ENCODE assay signal across 15 cellular contexts in genomic region chr3:4813855-4814254, GRCh38.
DNase-seq lines count a peak whose midpoint lies in the region; ATAC-seq and TF ChIP-seq lines count a peak whose summit lies in the region.
"Had no signal": no experiment of that assay in that cellular context is flagged by ENCODE, and none has a peak within 500 bp of the region (broad histone marks: within the 10 kb centered on the region; RNA-seq: fewer than 3 reads in every experiment).

No MANE protein-coding gene starts in this region.

- H3K36me3 ChIP-seq in GM23338 (ENCODE audit: insufficient read depth): no peaks in the 10 kb centered on the region
- H3K36me3 ChIP-seq in PC-9 (ENCODE audit: low read depth): no peaks in the 10 kb centered on the region
- peaks cover 0 to 66% (median 5%) of the 10 kb centered on the region in 3 donors for H3K36me3 ChIP-seq in esophagus squamous epithelium
- H3K36me3 ChIP-seq in neutrophil: peaks cover 5% of the 10 kb centered on the region
- H3K36me3 ChIP-seq: SJSA1 had no signal

- peak overlapping the region; percentile 43; the same call in 1 of the 2 replicates for H2AFZ ChIP-seq in GM23338
- H2AFZ ChIP-seq in PC-9: no peak overlapping the region

- no peak for TF ChIP-seq CTCF in GM23338 (conservative IDR thresholded peaks at IDR 0.05; ENCODE audit: low read depth in 2 of 2)
- no peak for TF ChIP-seq CTCF in PC-9 (conservative IDR thresholded peaks at IDR 0.05)
- no peak for TF ChIP-seq CTCF in esophagus squamous epithelium (IDR thresholded peaks at IDR 0.05)
- no peak for TF ChIP-seq CTCF in neutrophil (IDR thresholded peaks at IDR 0.05)

- H3K36me3 Mint-ChIP-seq in GM23338 (ENCODE audit: low read depth): peaks cover 33% of the 10 kb centered on the region

- peaks cover 7% of the 10 kb centered on the region for H3K27me3 Mint-ChIP-seq in GM23338 (ENCODE audit: insufficient read depth, low read depth, poor library complexity)

- H4K20me1 ChIP-seq in GM23338 (replicated peaks; ENCODE audit: insufficient read depth) (no peaks in the 10 kb centered on the region), PC-9 (ENCODE audit: insufficient read depth) (no peaks in the 10 kb centered on the region)

- H3K9me2 ChIP-seq in GM23338 (ENCODE audit: insufficient read depth) (no peaks in the 10 kb centered on the region), PC-9 (ENCODE audit: insufficient read depth) (no peaks in the 10 kb centered on the region)

- no peaks in the 10 kb centered on the region for H3F3A ChIP-seq in GM23338 (replicated peaks; ENCODE audit: low read depth)
- no peaks in the 10 kb centered on the region for H3F3A ChIP-seq in PC-9 (ENCODE audit: insufficient read depth, low read depth)

- no peak overlapping the region for H3K27ac ChIP-seq in GM23338 (ENCODE audit: low read depth)
- no peak overlapping the region for H3K27ac ChIP-seq in PC-9
- peak overlapping the region; percentile 41 to 74 (median 61) for H3K27ac ChIP-seq in esophagus squamous epithelium
- H3K27ac ChIP-seq in neutrophil: no peak overlapping the region
- H3K27ac ChIP-seq: psoas muscle, SJSA1 had no signal

- peak overlapping the region; percentile 92; the same call in 1 of the 2 replicates for H3K27ac Mint-ChIP-seq in GM23338

- no peak overlapping the region for H3K4me3 Mint-ChIP-seq in GM23338
- H3K4me3 Mint-ChIP-seq: activated T-cell treated with anti-CD3 and anti-CD28 coated beads, Interleukin-2, amount 50 U/mL, for 4 hours had no signal

- CTCF ChIA-PET in PC-9 (lab: Charles Lee): no interaction called here

- intact Hi-C loops in PC-9 (cut with micrococcal nuclease; ENCODE audit: unreplicated experiment) (no loop called here), esophagus squamous epithelium (cut with DNase I) (no loop called here)

- H3K4me1 ChIP-seq in GM23338 (ENCODE audit: insufficient read depth) (no peaks in the 10 kb centered on the region; the same call in 1 of the 2 replicates), PC-9 (replicated peaks; ENCODE audit: insufficient read depth) (no peaks in the 10 kb centered on the region), esophagus squamous epithelium (peaks cover 0 to 26% (median 0%) of the 10 kb centered on the region in 3 donors), neutrophil (ENCODE audit: control insufficient read depth in 1 of 2, insufficient read depth in 1 of 2, low read depth in 1 of 2, low read length in 1 of 2) (peaks cover 13 to 14% of the 10 kb centered on the region in 2 experiments)
- H3K4me1 ChIP-seq: SJSA1 had no signal

- BruUV-seq in PC-9 (replicated peaks; lab: Mats Ljungman, UMichigan): TSS peak; percentile 88

- ATAC-seq in GM23338: no peak
- ATAC-seq: activated T-cell treated with anti-CD3 and anti-CD28 coated beads, Interleukin-2, amount 50 U/mL, for 4 hours had no signal

- POLR2A ChIA-PET in PC-9 (lab: Charles Lee; ENCODE audit: unreplicated experiment): no interaction called here

- no peak for TF ChIP-seq POLR2A in esophagus squamous epithelium (IDR thresholded peaks at IDR 0.05)

- WGBS in esophagus squamous epithelium, 2 donors: 74 to 92% methylated on average over 5 of the region's 5 CpGs

- no peaks in the 10 kb centered on the region for H3K79me2 ChIP-seq in GM23338 (replicated peaks; ENCODE audit: insufficient read depth)
- no peaks in the 10 kb centered on the region for H3K79me2 ChIP-seq in PC-9 (ENCODE audit: low read depth)

- H3K4me3 ChIP-seq in GM23338 (no peak overlapping the region), PC-9 (no peak overlapping the region), esophagus squamous epithelium (no peak overlapping the region), neutrophil (ENCODE audit: low read depth in 1 of 2, low read length in 1 of 2) (peak overlapping the region; percentile 40 to 52)
- H3K4me3 ChIP-seq: psoas muscle, SJSA1 had no signal

- no peak overlapping the region for H3K4me2 ChIP-seq in GM23338
- no peak overlapping the region for H3K4me2 ChIP-seq in PC-9

- H3K9me3 ChIP-seq in PC-9 (ENCODE audit: insufficient read depth, low read depth) (peaks cover 4% of the 10 kb centered on the region; the same call in 1 of the 2 replicates), esophagus squamous epithelium (peaks cover 0 to 7% (median 0%) of the 10 kb centered on the region in 3 donors), neutrophil (no peaks in the 10 kb centered on the region)
- H3K9me3 ChIP-seq: psoas muscle, SJSA1 had no signal

- no peak for DNase-seq in GM23338 (ENCODE audit: low spot score)
- DNase-seq in PC-9: no peak
- DNase-seq in esophagus squamous epithelium (lab: John Stamatoyannopoulos, UW): no peak
- DNase-seq in D341Med (ENCODE audit: low spot score): no peak
- DNase-seq in DMS79 treated with DMSO at 0.1 percent for 48 hours (lab: John Stamatoyannopoulos, UW): no peak
- DNase-seq in NK-92 (lab: John Stamatoyannopoulos, UW; ENCODE audit: unreplicated experiment): no peak
- DNase-seq in HK-2 (ENCODE audit: unreplicated experiment): no peak
- DNase-seq: activated CD4-positive, alpha-beta T cell treated with anti-CD3 and anti-CD28 coated beads for 48 hours; activated T-cell treated with anti-CD3 and anti-CD28 coated beads, Interleukin-2, amount 50 U/mL, for 4 hours; amniotic stem cell; T-helper 9 cell had no signal

- H3K4me1 Mint-ChIP-seq in GM23338: peaks cover 13% of the 10 kb centered on the region

- H3K27me3 ChIP-seq in GM23338 (ENCODE audit: insufficient read depth) (no peaks in the 10 kb centered on the region), PC-9 (ENCODE audit: insufficient read depth, low read depth) (no peaks in the 10 kb centered on the region), esophagus squamous epithelium (no peaks in the 10 kb centered on the region), neutrophil (no peaks in the 10 kb centered on the region)
- H3K27me3 ChIP-seq: heart left ventricle, SJSA1 had no signal

- H3K9me3 Mint-ChIP-seq in GM23338: peaks cover 17% of the 10 kb centered on the region

TF ChIP-seq in GM23338, 12 proteins besides CTCF, POLR2A, EP300 and RAD21 (continues in another document):
- TF ChIP-seq EZH2phosphoT487 (IDR thresholded peaks at IDR 0.05; ENCODE audit: unreplicated experiment) (no peak), POLR2AphosphoS5 (IDR thresholded peaks at IDR 0.05; ENCODE audit: low read depth) (no peak), STAT1 (IDR thresholded peaks at IDR 0.05; ENCODE audit: unreplicated experiment) (no peak), CREB1 (CRISPR knock-in tag; IDR thresholded peaks at IDR 0.05; ENCODE audit: low read depth) (no peak), NANOG (IDR thresholded peaks at IDR 0.05; ENCODE audit: borderline replicate concordance) (no peak), EZH2 (IDR thresholded peaks at IDR 0.05; ENCODE audit: low read depth, unreplicated experiment) (no peak), JUNB (IDR thresholded peaks at IDR 0.05; ENCODE audit: unreplicated experiment) (no peak)

Comparison
In these comparisons a context has a peak if more than half of its experiments do, and no peak if none do; other contexts are left out.
1. H3K27ac ChIP-seq: peak in esophagus squamous epithelium (4 of 4); none in GM23338 (single experiment), PC-9 (single experiment) and neutrophil (single experiment).
2. H3K4me3 ChIP-seq: peak in neutrophil (2 of 2); none in GM23338 (single experiment), PC-9 (single experiment) and esophagus squamous epithelium (0 of 4).